ENCODE assay signal across 17 cellular contexts in genomic region chr2:143085125-143085784, GRCh38. TPM values are rescaled to one million over a fixed set of nuclear protein-coding genes. Genes with fewer than 3 reads are reported as not detected.
DNase-seq lines count a peak whose midpoint lies in the region; ATAC-seq, FAIRE-seq and TF ChIP-seq lines count a peak whose summit lies in the region.
"Had no signal": no experiment of that assay in that cellular context is flagged by ENCODE, and none has a peak within 500 bp of the region (broad histone marks: within the 10 kb centered on the region; RNA-seq: fewer than 3 reads in every experiment).

No MANE protein-coding gene starts in this region.

- no peak for TF ChIP-seq EP300 in upper lobe of left lung (IDR thresholded peaks at IDR 0.05)

- H3K27me3 ChIP-seq in HAP-1 (ENCODE audit: low read depth): no peaks in the 10 kb centered on the region
- no peaks in the 10 kb centered on the region for H3K27me3 ChIP-seq in upper lobe of left lung
- H3K27me3 ChIP-seq: left lung had no signal

- H3K4me1 ChIP-seq in HAP-1 (no peaks in the 10 kb centered on the region), upper lobe of left lung (no peaks in the 10 kb centered on the region)

- no peak overlapping the region for H3K27ac ChIP-seq in upper lobe of left lung
- H3K27ac ChIP-seq: GM23248, left lung had no signal

- TF ChIP-seq CTCF in upper lobe of left lung (IDR thresholded peaks at IDR 0.05): no peak

- ATAC-seq in GM18511 (IDR thresholded peaks at IDR 0.05; ENCODE audit: unreplicated experiment) (peak; percentile 84), GM19372 (IDR thresholded peaks at IDR 0.05; ENCODE audit: low read depth, unreplicated experiment) (peak; percentile 58), HG02885 (IDR thresholded peaks at IDR 0.05; ENCODE audit: poor library complexity, unreplicated experiment) (peak; percentile 68), HG03571 (IDR thresholded peaks at IDR 0.05; ENCODE audit: unreplicated experiment) (peak; percentile 65), upper lobe of left lung (ENCODE audit: low FRiP score in 2 of 2) (no peak)
- ATAC-seq: effector memory CD8-positive, alpha-beta T cell; left lung had no signal

- 62 to 64% methylated on average over 1 of the region's 1 CpG for WGBS in upper lobe of left lung, 2 donors

- DNase-seq in HAP-1 (ENCODE audit: low spot score in 2 of 2) (no peak), DMS 273 treated with DMSO at 0.1 percent for 48 hours (lab: John Stamatoyannopoulos, UW) (no peak), urothelium cell line (ENCODE audit: low spot score) (no peak), upper lobe of left lung (no peak)
- DNase-seq: activated CD4-positive, alpha-beta T cell treated with anti-CD3 and anti-CD28 coated beads, Interleukin-2, amount 50 U/mL, for 48 hours; aorta; effector memory CD8-positive, alpha-beta T cell; GM23248; left lung; NCI-H1694 treated with DMSO at 0.1 percent for 48 hours; stimulated activated CD4-positive, alpha-beta T cell treated with anti-CD3 and anti-CD28 coated beads, Interleukin-12 subunit alpha, Interleukin-12 subunit beta, amount 100 ng/mL, for 4 hours; stimulated activated CD8-positive, alpha-beta memory T cell treated with anti-CD3 and anti-CD28 coated beads, Interleukin-4, amount 100 ng/mL, for 48 hours had no signal

- H3K4me3 ChIP-seq in HAP-1 (no peak overlapping the region), upper lobe of left lung (no peak overlapping the region)
- H3K4me3 ChIP-seq: GM23248, left lung had no signal

- H3K9me3 ChIP-seq in HAP-1: no peaks in the 10 kb centered on the region
- no peaks in the 10 kb centered on the region for H3K9me3 ChIP-seq in upper lobe of left lung

- FAIRE-seq in urothelium cell line (lab: Jason Lieb, UNC): no peak

- in situ Hi-C loops in HAP-1 (cut with MboI; ENCODE audit: low sequenced_read_pairs): no loop called here

- TF ChIP-seq POLR2A in upper lobe of left lung (IDR thresholded peaks at IDR 0.05): no peak

- H3K36me3 ChIP-seq in HAP-1 (replicated peaks) (no peaks in the 10 kb centered on the region), upper lobe of left lung (no peaks in the 10 kb centered on the region)
- H3K36me3 ChIP-seq: left lung had no signal

RNA-seq across cellular contexts. Expression of gene ARHGAP15, which starts 44.0 kb away (rescaled TPM):
- 10 to 100 TPM; 11.9 to 57.6 (median 17.5) TPM for total RNA-seq in upper lobe of left lung
- total RNA-seq: glomerular endothelial cell, GM23248 had no signal

Comparison
In these comparisons a context has a peak if more than half of its experiments do, and no peak if none do; other contexts are left out.
1. ATAC-seq: peak in GM18511 (single experiment), GM19372 (single experiment), HG02885 (single experiment) and HG03571 (single experiment); none in upper lobe of left lung (0 of 2).